ENCODE assay signal across 8 cellular contexts in genomic region chr20:58890073-58890453, GRCh38. TPM values are rescaled to one million over a fixed set of nuclear protein-coding genes. Genes with fewer than 3 reads are reported as not detected.
DNase-seq lines count a peak whose midpoint lies in the region; ATAC-seq and TF ChIP-seq lines count a peak whose summit lies in the region.

No MANE protein-coding gene starts in this region.

- peaks cover 9% of the 10 kb centered on the region for H3K27me3 ChIP-seq in H7 (ENCODE audit: control insufficient read depth, insufficient read depth, low read length)
- no peaks in the 10 kb centered on the region for H3K27me3 ChIP-seq in left ventricle myocardium inferior (ENCODE audit: low read depth)

- H3K4me1 ChIP-seq in left ventricle myocardium inferior, result peaks cover 42% of the 10 kb centered on the region

- peak overlapping the region; percentile 87 for H3K4me3 Mint-ChIP-seq in stimulated activated effector memory CD8-positive, alpha-beta T cell treated with anti-CD3 and anti-CD28 coated beads, Interleukin-12 subunit alpha, Interleukin-12 subunit beta, amount 100 ng/mL, for 72 hours

- no peaks in the 10 kb centered on the region for H3K36me3 ChIP-seq in H7 (replicated peaks; ENCODE audit: control insufficient read depth, insufficient read depth, low read length)
- H3K36me3 ChIP-seq in left ventricle myocardium inferior, result no peaks in the 10 kb centered on the region

- intact Hi-C loops in left ventricle myocardium inferior (cut with micrococcal nuclease), result no loop called here

- H3K4me3 ChIP-seq in H7 (ENCODE audit: insufficient read depth, low read depth, low read length), result peak overlapping the region; percentile 86
- peak overlapping the region; percentile 68 for H3K4me3 ChIP-seq in WI38 (ENCODE audit: low read depth, low read length)
- H3K4me3 ChIP-seq in left ventricle myocardium inferior, result peak overlapping the region; percentile 91

- peak overlapping the region; percentile 98 for H3K27ac ChIP-seq in left ventricle myocardium inferior (replicated peaks)

- peaks cover 54% of the 10 kb centered on the region for H3K36me3 Mint-ChIP-seq in stimulated activated effector memory CD8-positive, alpha-beta T cell treated with anti-CD3 and anti-CD28 coated beads, Interleukin-12 subunit alpha, Interleukin-12 subunit beta, amount 100 ng/mL, for 72 hours

- peaks cover 6% of the 10 kb centered on the region for H3K9me3 ChIP-seq in left ventricle myocardium inferior (replicated peaks)

- DNase-seq in H7 (peak; percentile 77), left ventricle myocardium inferior (no peak), GM20000 (ENCODE audit: low spot score) (no peak), HCEC 1CT (no peak), islet precursor cell (no peak)
- no peak for DNase-seq in stimulated activated effector memory CD8-positive, alpha-beta T cell treated with anti-CD3 and anti-CD28 coated beads, Interleukin-12 subunit alpha, Interleukin-12 subunit beta, amount 100 ng/mL, for 72 hours (ENCODE audit: low spot score in 2 of 2)

- peak; percentile 5 for ATAC-seq in stimulated activated effector memory CD8-positive, alpha-beta T cell treated with anti-CD3 and anti-CD28 coated beads, Interleukin-12 subunit alpha, Interleukin-12 subunit beta, amount 100 ng/mL, for 72 hours
- no peak for ATAC-seq in HG03196 (IDR thresholded peaks at IDR 0.05; ENCODE audit: unreplicated experiment)

- no peaks in the 10 kb centered on the region for H3K9me3 Mint-ChIP-seq in stimulated activated effector memory CD8-positive, alpha-beta T cell treated with anti-CD3 and anti-CD28 coated beads, Interleukin-12 subunit alpha, Interleukin-12 subunit beta, amount 100 ng/mL, for 72 hours

- peak overlapping the region; percentile 95 for H3K27ac Mint-ChIP-seq in stimulated activated effector memory CD8-positive, alpha-beta T cell treated with anti-CD3 and anti-CD28 coated beads, Interleukin-12 subunit alpha, Interleukin-12 subunit beta, amount 100 ng/mL, for 72 hours

- H3K4me1 Mint-ChIP-seq in stimulated activated effector memory CD8-positive, alpha-beta T cell treated with anti-CD3 and anti-CD28 coated beads, Interleukin-12 subunit alpha, Interleukin-12 subunit beta, amount 100 ng/mL, for 72 hours, result peaks cover 19% of the 10 kb centered on the region

- TF ChIP-seq CTCF in WI38 (IDR thresholded peaks at IDR 0.05; ENCODE audit: low read depth, low read length) (no peak), left ventricle myocardium inferior (IDR thresholded peaks at IDR 0.05; ENCODE audit: borderline replicate concordance) (no peak), GM20000 (IDR thresholded peaks at IDR 0.05; ENCODE audit: extremely low read depth, missing control alignments) (no peak)

RNA-seq across cellular contexts. Expression of gene GNAS, which starts 37.5 kb away (rescaled TPM):
- total RNA-seq in H7 (2014; rRNA removed; shearing (Covaris generic)), result 683 and 685 TPM in 2 replicates
- 1,444 TPM for total RNA-seq in left ventricle myocardium inferior

RNA-seq across cellular contexts. Expression of gene GNAS-AS1, which starts 39.4 kb away (rescaled TPM):
- total RNA-seq in H7 (2014; rRNA removed; shearing (Covaris generic)), result 0.24 and 0.26 TPM in 2 replicates
- 0.25 TPM for total RNA-seq in left ventricle myocardium inferior
